In the genomic region with DNA sequence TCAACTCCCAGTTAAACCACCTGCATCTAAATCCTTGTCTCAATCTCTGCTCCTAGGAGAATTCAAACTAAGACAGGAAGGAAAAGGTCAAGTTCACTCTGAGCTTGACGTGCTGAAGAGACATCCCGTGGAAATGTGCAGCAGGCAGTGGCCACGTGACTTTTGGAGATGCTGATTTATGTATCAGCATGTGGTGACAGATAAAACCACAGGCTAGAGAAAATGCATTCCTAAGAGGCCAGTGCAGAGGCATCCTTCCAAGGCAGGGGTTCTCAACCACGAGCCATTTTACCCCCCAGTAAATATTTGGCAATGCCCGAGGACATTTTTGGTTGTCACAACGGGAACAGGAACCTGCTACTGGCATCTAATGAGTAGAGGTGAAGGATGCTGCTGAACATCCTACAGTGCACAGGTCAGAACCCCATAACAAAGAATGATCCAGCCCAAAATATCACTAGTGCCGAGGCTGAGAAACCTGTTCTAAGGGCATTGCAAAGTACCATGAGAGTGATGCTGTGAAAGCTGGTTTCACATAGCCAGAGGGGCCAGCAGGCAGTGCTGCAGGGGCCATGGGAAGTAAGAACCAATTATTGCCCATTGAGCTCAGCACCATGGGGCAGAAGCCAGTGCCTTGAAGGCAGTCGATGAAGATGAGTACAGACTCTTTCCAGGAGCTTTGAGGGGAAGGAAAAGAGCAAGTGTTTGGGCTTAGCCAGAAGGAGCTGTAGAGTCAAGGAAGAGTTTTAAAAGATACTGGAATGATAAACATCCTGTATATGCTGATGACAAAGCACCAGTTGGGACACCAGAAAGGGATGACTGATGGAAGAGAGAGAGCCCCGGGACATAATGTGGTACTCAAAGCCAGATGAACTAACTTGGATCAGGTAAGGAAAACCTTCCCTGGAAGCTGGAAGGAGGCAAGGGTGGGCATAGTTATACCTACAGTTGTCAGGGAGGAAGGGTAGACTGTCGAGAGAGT, we compare ENCODE assay signal across 11 cellular contexts.
DNase-seq lines count a peak whose midpoint lies in the region; ATAC-seq and TF ChIP-seq lines count a peak whose summit lies in the region.
"Had no signal": no experiment of that assay in that cellular context is flagged by ENCODE, and none has a peak within 500 bp of the region (broad histone marks: within the 10 kb centered on the region; RNA-seq: fewer than 3 reads in every experiment).

No MANE protein-coding gene starts in this region.

- POLR2A ChIA-PET in naive thymus-derived CD4-positive, alpha-beta T cell (lab: Charles Lee), result no interaction called here

- CTCF ChIA-PET in naive thymus-derived CD4-positive, alpha-beta T cell (lab: Charles Lee), result interaction anchor here (0.6 kb wide), 1 partner anchor 19 kb away, joined by 3 read pairs; no protein-coding TSS in a partner anchor

- intact Hi-C loops in naive thymus-derived CD4-positive, alpha-beta T cell (cut with micrococcal nuclease), result no loop called here

- H3K9me3 ChIP-seq in naive thymus-derived CD4-positive, alpha-beta T cell (ENCODE audit: control insufficient read depth in 2 of 3, low read length in 3 of 3), result no peaks in the 10 kb centered on the region
- H3K9me3 ChIP-seq: upper lobe of left lung had no signal

- H3K27ac ChIP-seq in naive thymus-derived CD4-positive, alpha-beta T cell (ENCODE audit: low read depth, low read length), result no peak overlapping the region
- H3K27ac ChIP-seq: upper lobe of left lung had no signal

- peaks cover 11 to 32% (median 17%) of the 10 kb centered on the region in 7 donors for H3K4me1 Mint-ChIP-seq in naive thymus-derived CD4-positive, alpha-beta T cell
- H3K4me1 Mint-ChIP-seq in immature natural killer cell, result peaks cover 16 to 21% of the 10 kb centered on the region in 2 donors

- no peaks in the 10 kb centered on the region for H3K4me1 ChIP-seq in naive thymus-derived CD4-positive, alpha-beta T cell (ENCODE audit: control insufficient read depth in 2 of 2, insufficient read depth in 2 of 2, low read length in 2 of 2)
- H3K4me1 ChIP-seq: upper lobe of left lung had no signal

- peak overlapping the region in 5 of 9 donors; percentile 8 to 66 (median 46) for H3K27ac Mint-ChIP-seq in naive thymus-derived CD4-positive, alpha-beta T cell
- H3K27ac Mint-ChIP-seq in immature natural killer cell, result peak overlapping the region in 3 of 6 donors; percentile 57 to 64 (median 57)

- DNase-seq in EH (ENCODE audit: low read depth) (peak; percentile 92), NCI-H2227 (lab: John Stamatoyannopoulos, UW; ENCODE audit: unreplicated experiment) (peak; percentile 73), cerebellum (ENCODE audit: low spot score) (peak; percentile 28), immature natural killer cell (no peak), CD1c-positive myeloid dendritic cell (ENCODE audit: extremely low spot score) (no peak)
- no peak for DNase-seq in naive thymus-derived CD4-positive, alpha-beta T cell
- DNase-seq: kidney, nucleus accumbens, upper lobe of left lung had no signal

- TF ChIP-seq POLR2A in GM18505 (IDR thresholded peaks at IDR 0.05; ENCODE audit: borderline replicate concordance, extremely low read depth, insufficient read depth, insufficient read length), result no peak

- no peak overlapping the region for H3K4me3 Mint-ChIP-seq in naive thymus-derived CD4-positive, alpha-beta T cell
- no peak overlapping the region for H3K4me3 Mint-ChIP-seq in immature natural killer cell

- H3K36me3 Mint-ChIP-seq in naive thymus-derived CD4-positive, alpha-beta T cell, result peaks cover 0 to 11% (median 0%) of the 10 kb centered on the region in 5 donors
- H3K36me3 Mint-ChIP-seq in immature natural killer cell, result peaks cover 0 to 3% (median 0%) of the 10 kb centered on the region in 3 donors

- no peak overlapping the region for H3K4me3 ChIP-seq in naive thymus-derived CD4-positive, alpha-beta T cell (ENCODE audit: low read length)
- H3K4me3 ChIP-seq: upper lobe of left lung had no signal

- peaks cover 0 to 1% (median 0%) of the 10 kb centered on the region in 11 donors for H3K9me3 Mint-ChIP-seq in naive thymus-derived CD4-positive, alpha-beta T cell
- no peaks in the 10 kb centered on the region for H3K9me3 Mint-ChIP-seq in immature natural killer cell

- no peaks in the 10 kb centered on the region for H3K36me3 ChIP-seq in naive thymus-derived CD4-positive, alpha-beta T cell (ENCODE audit: control insufficient read depth in 2 of 3, insufficient read depth in 3 of 3, low read length in 3 of 3)
- H3K36me3 ChIP-seq: upper lobe of left lung had no signal

- H3K27me3 ChIP-seq in naive thymus-derived CD4-positive, alpha-beta T cell (ENCODE audit: control insufficient read depth in 2 of 2, insufficient read depth in 2 of 2, low read length in 2 of 2), result no peaks in the 10 kb centered on the region
- H3K27me3 ChIP-seq: upper lobe of left lung had no signal

- no peak for ATAC-seq in naive thymus-derived CD4-positive, alpha-beta T cell
- ATAC-seq in GM18505 (IDR thresholded peaks at IDR 0.05; ENCODE audit: unreplicated experiment), result no peak
- ATAC-seq: HCT116 had no signal

- no peaks in the 10 kb centered on the region for H3K27me3 Mint-ChIP-seq in naive thymus-derived CD4-positive, alpha-beta T cell
- peaks cover 0 to 2% (median 0%) of the 10 kb centered on the region in 3 donors for H3K27me3 Mint-ChIP-seq in immature natural killer cell (ENCODE audit: low read depth in 3 of 3)

Comparison
In these comparisons a context has a peak if more than half of its experiments do, and no peak if none do; other contexts are left out.
1. DNase-seq: peak in EH (single experiment), NCI-H2227 (single experiment) and cerebellum (single experiment); none in naive thymus-derived CD4-positive, alpha-beta T cell (0 of 9), immature natural killer cell (0 of 3) and CD1c-positive myeloid dendritic cell (single experiment).